In genomic region chr5:126369995-126370731, GRCh38 we compare ENCODE assay signal across 11 cellular contexts. TPM values are rescaled to one million over a fixed set of nuclear protein-coding genes. Genes with fewer than 3 reads are reported as not detected.
DNase-seq lines count a peak whose midpoint lies in the region; ATAC-seq, FAIRE-seq and TF ChIP-seq lines count a peak whose summit lies in the region.
"Had no signal": no experiment of that assay in that cellular context is flagged by ENCODE, and none has a peak within 500 bp of the region (broad histone marks: within the 10 kb centered on the region; RNA-seq: fewer than 3 reads in every experiment).

No MANE protein-coding gene starts in this region.

- intact Hi-C loops in adrenal gland (cut with DNase I): loop anchor here in 1 of 2 donors (10.0 kb wide), 1 partner anchor 75 kb away; no protein-coding TSS in a partner anchor

- no peaks in the 10 kb centered on the region for H3K36me3 ChIP-seq in adrenal gland (replicated peaks in 1 of 2)
- no peaks in the 10 kb centered on the region for H3K36me3 ChIP-seq in small intestine (ENCODE audit: control insufficient read depth in 2 of 2, insufficient read depth in 2 of 2, low read length in 2 of 2)
- H3K36me3 ChIP-seq: neutrophil had no signal

- peaks cover 16 to 17% of the 10 kb centered on the region in 2 donors for H3K4me1 ChIP-seq in adrenal gland (replicated peaks in 1 of 2)
- peaks cover 0 to 2% of the 10 kb centered on the region in 2 donors for H3K4me1 ChIP-seq in small intestine (ENCODE audit: control insufficient read depth in 2 of 2, insufficient read depth in 1 of 2, low read depth in 1 of 2, low read length in 1 of 2)

- H3K27ac ChIP-seq in adrenal gland: peak overlapping the region in 4 of 5 donors; percentile 7 to 75 (median 27)
- H3K27ac ChIP-seq in small intestine (ENCODE audit: low read depth in 1 of 2, low read length in 1 of 2): peak overlapping the region; percentile 8 to 80
- H3K27ac ChIP-seq: neutrophil had no signal

- FAIRE-seq in small intestine (lab: Jason Lieb, UNC): no peak

- peak in 1 of 2 donors; percentile 48 for TF ChIP-seq POLR2A in adrenal gland (IDR thresholded peaks at IDR 0.05)

- peak in 4 of 6 experiments; percentile 29 to 49 (median 42) for TF ChIP-seq CTCF in adrenal gland (IDR thresholded peaks at IDR 0.05)

- DNase-seq in HCEC 1CT (peak; percentile 42), adrenal gland (peak in 3 of 7 donors; percentile 11 to 27 (median 18)), iris pigment epithelial cell (ENCODE audit: low read depth) (peak; percentile 48), small intestine (peak; percentile 91), NCI-H2029 (lab: John Stamatoyannopoulos, UW) (no peak), NAMALWA (ENCODE audit: low spot score) (no peak)
- DNase-seq: erythroblast, T-helper 17 cell had no signal

- 32 to 53% (median 37%) methylated on average over 6 of the region's 6 CpGs for WGBS in adrenal gland, 4 donors
- 20 to 55% (median 22%) methylated on average over 6 of the region's 6 CpGs for WGBS in small intestine, 3 donors

- H3K9me3 ChIP-seq in adrenal gland (replicated peaks in 1 of 3) (no peaks in the 10 kb centered on the region), small intestine (ENCODE audit: control insufficient read depth, low read depth) (no peaks in the 10 kb centered on the region)
- H3K9me3 ChIP-seq: neutrophil had no signal

- ATAC-seq in HG02973 (IDR thresholded peaks at IDR 0.05; ENCODE audit: unreplicated experiment) (no peak), HG02798 (IDR thresholded peaks at IDR 0.05; ENCODE audit: poor library complexity, unreplicated experiment) (no peak)
- ATAC-seq: T-helper 17 cell had no signal

- H3K27me3 ChIP-seq in adrenal gland (no peaks in the 10 kb centered on the region), small intestine (ENCODE audit: control insufficient read depth in 2 of 2, insufficient read depth in 2 of 2, low read length in 2 of 2) (no peaks in the 10 kb centered on the region)
- H3K27me3 ChIP-seq: neutrophil had no signal

- H3K4me3 ChIP-seq in adrenal gland: no peak overlapping the region
- peak overlapping the region in 1 of 2 donors; percentile 49 for H3K4me3 ChIP-seq in small intestine (ENCODE audit: low read depth in 1 of 2, low read length in 2 of 2)

RNA-seq across cellular contexts. Expression of gene GRAMD2B, which starts 53.0 kb away (rescaled TPM):
- 10 to 100 TPM; 14.8 to 80.9 (median 40.0) TPM for total RNA-seq in adrenal gland
- polyA plus RNA-seq in adrenal gland (10 to 100 TPM; 10.6 to 19.2 (median 14.6) TPM), small intestine (10 to 100 TPM; 13.7 to 24.4 (median 16.5) TPM)

Comparison
In these comparisons a context has a peak if more than half of its experiments do, and no peak if none do; other contexts are left out.
1. DNase-seq: peak in HCEC 1CT (single experiment), iris pigment epithelial cell (single experiment) and small intestine (single experiment); none in NCI-H2029 (single experiment) and NAMALWA (single experiment).